In the genomic region with DNA sequence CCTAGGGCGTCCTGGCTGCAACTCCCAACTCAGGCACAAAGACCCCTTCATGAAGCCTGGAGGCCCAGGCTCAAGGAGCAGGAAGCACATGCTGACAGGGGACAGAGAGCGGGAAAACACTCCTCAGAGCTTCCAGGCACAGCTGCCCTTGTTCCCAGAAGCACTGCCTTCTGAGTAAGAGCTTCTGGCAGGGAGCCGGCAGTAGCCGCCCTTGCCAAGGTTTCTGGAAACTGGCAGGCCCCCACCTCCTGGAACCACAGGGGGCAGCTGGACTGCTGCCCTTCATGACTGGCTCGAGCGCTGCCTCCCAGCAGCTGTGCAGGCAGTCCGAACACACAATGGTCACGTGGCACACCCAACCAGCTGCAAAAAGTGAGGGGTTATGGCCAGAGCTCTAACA, we compare ENCODE assay signal across 8 cellular contexts. TPM values are rescaled to one million over a fixed set of nuclear protein-coding genes. Genes with fewer than 3 reads are reported as not detected.
DNase-seq lines count a peak whose midpoint lies in the region; ATAC-seq lines count a peak whose summit lies in the region.

No MANE protein-coding gene starts in this region.

- DNase-seq in DMS79 treated with DMSO at 0.1 percent for 48 hours (lab: John Stamatoyannopoulos, UW) (peak; percentile 67), SJSA1 (ENCODE audit: low read depth in 1 of 2, low spot score in 2 of 2) (peak; percentile 47 to 66), glomerular endothelial cell (ENCODE audit: extremely low read depth, low read depth, low spot score) (peak; percentile 55), posterior vena cava (ENCODE audit: low spot score) (peak; percentile 96)
- no peak for DNase-seq in central memory CD4-positive, alpha-beta T cell
- DNase-seq in stimulated activated CD4-positive, alpha-beta T cell treated with anti-CD3 and anti-CD28 coated beads, Interleukin-12 subunit alpha, Interleukin-12 subunit beta, amount 100 ng/mL, for 4 hours = no peak

- H3K9me3 ChIP-seq in SJSA1 (replicated peaks) = no peaks in the 10 kb centered on the region

- peaks cover 96% of the 10 kb centered on the region for H3K36me3 ChIP-seq in SJSA1

- H3K27me3 ChIP-seq in SJSA1 (replicated peaks) = no peaks in the 10 kb centered on the region

- ATAC-seq in GM18520 (IDR thresholded peaks at IDR 0.05; ENCODE audit: unreplicated experiment) = no peak
- no peak for ATAC-seq in GM19351 (IDR thresholded peaks at IDR 0.05; ENCODE audit: unreplicated experiment)

- H3K4me1 ChIP-seq in SJSA1 (replicated peaks) = peaks cover 28% of the 10 kb centered on the region

- no peak overlapping the region for H3K4me3 ChIP-seq in SJSA1

- intact Hi-C loops in posterior vena cava (cut with DNase I) = loop anchor here (2.0 to 10.0 kb wide), 3 partner anchors 17 to 109 kb away; partner anchors contain the start of genes AKAP8 (in 1 of the 2) and BRD4 (in 1 of the 2)

- H3K27ac ChIP-seq in SJSA1 = no peak overlapping the region

RNA-seq across cellular contexts. Expression of gene EPHX3, which starts 33.6 kb away (rescaled TPM):
- total RNA-seq in SJSA1 (2014; rRNA removed; shearing (Covaris generic)) = 0.08 TPM in 1 of 2 replicates, not detected in the other
- not detected in 2 replicates for total RNA-seq in glomerular endothelial cell
- under 1 TPM; 0.48 to 0.51 TPM for total RNA-seq in posterior vena cava

Comparison
In these comparisons a context has a peak if more than half of its experiments do, and no peak if none do; other contexts are left out.
1. DNase-seq: peak in DMS79 treated with DMSO at 0.1 percent for 48 hours (single experiment), SJSA1 (2 of 2), glomerular endothelial cell (single experiment) and posterior vena cava (single experiment); none in central memory CD4-positive, alpha-beta T cell (single experiment) and stimulated activated CD4-positive, alpha-beta T cell treated with anti-CD3 and anti-CD28 coated beads, Interleukin-12 subunit alpha, Interleukin-12 subunit beta, amount 100 ng/mL, for 4 hours (single experiment).